In genomic region chr10:59578013-59578412, GRCh38 we compare ENCODE assay signal across 12 cellular contexts.
"Had no signal": no experiment of that assay in that cellular context is flagged by ENCODE, and none has a peak within 500 bp of the region (broad histone marks: within the 10 kb centered on the region; RNA-seq: fewer than 3 reads in every experiment).

No MANE protein-coding gene starts in this region.

- H3K27ac ChIP-seq: ascending aorta had no signal

- H3K4me3 ChIP-seq: ascending aorta had no signal

- H3K36me3 ChIP-seq: ascending aorta had no signal

- ATAC-seq: activated CD8-positive, alpha-beta T cell treated with anti-CD3 and anti-CD28 coated beads, Interleukin-2, amount 10 ng/mL, durations not matched to agents 7 days and 5 days; sciatic nerve had no signal

- H3K4me1 ChIP-seq: ascending aorta had no signal

- H3K9me3 ChIP-seq: ascending aorta had no signal

- H3K27me3 ChIP-seq: ascending aorta had no signal

- FAIRE-seq: bronchial epithelial cell had no signal

- DNase-seq: activated CD8-positive, alpha-beta memory T cell treated with anti-CD3 and anti-CD28 coated beads, Interleukin-2, amount 50 U/mL, for 48 hours; activated CD8-positive, alpha-beta T cell treated with anti-CD3 and anti-CD28 coated beads, Interleukin-2, amount 10 ng/mL, durations not matched to agents 7 days and 5 days; endodermal cell; erythroblast; hypothalamus; kidney glomerular epithelial cell; nephron progenitor cell; stimulated activated naive CD4-positive, alpha-beta T cell treated with Interleukin-2 at 50 U/mL for 16 hours; trophoblast cell had no signal
